ENCODE assay signal across 32 cellular contexts in the genomic region with DNA sequence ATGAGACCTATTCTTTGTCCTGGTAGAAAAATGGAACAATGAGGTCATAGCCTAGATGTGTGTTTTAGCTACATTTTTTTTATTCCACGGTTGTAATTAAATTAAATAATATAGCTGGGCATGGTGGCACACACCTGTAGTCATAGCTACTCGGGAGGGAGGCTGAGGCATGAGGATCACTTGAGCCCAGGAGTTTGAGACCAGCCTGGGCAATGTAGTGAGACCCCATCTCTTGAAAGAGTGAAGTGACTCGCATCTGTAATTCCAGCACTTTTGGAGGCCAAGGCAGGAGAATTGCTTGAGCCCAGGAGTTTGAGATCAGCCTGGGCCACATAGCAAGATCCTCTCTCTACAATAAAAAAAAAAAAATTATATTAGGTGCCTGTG. TPM values are rescaled to one million over a fixed set of nuclear protein-coding genes. Genes with fewer than 3 reads are reported as not detected.
A peak's percentile ranks its signal among the peaks of the same experiment; 100 is the strongest.
DNase-seq lines count a peak whose midpoint lies in the region; ATAC-seq, FAIRE-seq and TF ChIP-seq lines count a peak whose summit lies in the region.
"Had no signal": no experiment of that assay in that cellular context is flagged by ENCODE, and none has a peak within 500 bp of the region (broad histone marks: within the 10 kb centered on the region; RNA-seq: fewer than 3 reads in every experiment).

No MANE protein-coding gene starts in this region.

- in situ Hi-C loops in IMR-90 (cut with MboI; ENCODE audit: low sequenced_read_pairs) = no loop called here

- H4K8ac ChIP-seq in IMR-90 (ENCODE audit: low read depth in 2 of 2, low read length in 2 of 2) = no peak overlapping the region

- no peak overlapping the region for H2BK5ac ChIP-seq in IMR-90 (ENCODE audit: low read depth, low read length, poor library complexity, severe bottlenecking)

- no peak overlapping the region for H3K14ac ChIP-seq in IMR-90 (replicated peaks; ENCODE audit: low read depth, low read length)

- 74% methylated on average over 3 of the region's 3 CpGs for WGBS in A549 (ENCODE audit: missing lambda C conversion rate)
- 100% methylated on average over 1 of the region's 3 CpGs; no CpG with 5 or more reads in 1 of the 2 experiments for WGBS in IMR-90 (ENCODE audit: extremely low coverage in 2 of 2, insufficient read length in 1 of 2), 2 experiments
- WGBS in adipose tissue, 3 donors = 85 to 91% (median 88%) methylated on average over 3 of the region's 3 CpGs

- H2AK5ac ChIP-seq in IMR-90 (ENCODE audit: low read depth, low read length) = peak overlapping the region; percentile 66

- intact Hi-C loops in IMR-90 (cut with micrococcal nuclease) = no loop called here

- no peak overlapping the region for H3K23ac ChIP-seq in IMR-90 (ENCODE audit: low read depth, low read length)

- TF ChIP-seq EP300 in A549 (IDR thresholded peaks at IDR 0.05) = no peak

- BruUV-seq in IMR-90 (replicated peaks; lab: Mats Ljungman, UMichigan) = no TSS peak

- H3K4me2 ChIP-seq in A549 = 0 out of 3 replicates have a peak overlapping the region, but pooled peaks have one; percentile 2
- H3K4me2 ChIP-seq in IMR-90 (ENCODE audit: low read depth, low read length) = no peak overlapping the region
- H3K4me2 ChIP-seq: BLaER1 had no signal

- no peak for TF ChIP-seq CTCF in A549 (IDR thresholded peaks at IDR 0.05)
- no peak for TF ChIP-seq CTCF in IMR-90 (conservative IDR thresholded peaks at IDR 0.05; ENCODE audit: low read depth, low read length)
- TF ChIP-seq CTCF in neutrophil (IDR thresholded peaks at IDR 0.05) = no peak

- H2BK15ac ChIP-seq in IMR-90 (ENCODE audit: low read depth, low read length) = no peak overlapping the region

- H2BK20ac ChIP-seq in IMR-90 (ENCODE audit: low read depth, low read length) = no peak overlapping the region

- no peak overlapping the region for H2AK9ac ChIP-seq in IMR-90 (replicated peaks; ENCODE audit: low read depth, low read length, poor library complexity)

- no peaks in the 10 kb centered on the region for H3K27me3 ChIP-seq in IMR-90 (ENCODE audit: control insufficient read depth, insufficient read depth, low read length)
- no peaks in the 10 kb centered on the region for H3K27me3 ChIP-seq in neutrophil
- H3K27me3 ChIP-seq: BLaER1, MG63 had no signal

- TF ChIP-seq RAD21 in A549 (conservative IDR thresholded peaks at IDR 0.05 in 1 of 2, IDR thresholded peaks at IDR 0.05 in 1 of 2) = no peak
- no peak for TF ChIP-seq RAD21 in IMR-90 (IDR thresholded peaks at IDR 0.05; ENCODE audit: low read length)

- H3K4ac ChIP-seq in IMR-90 (ENCODE audit: low read depth, low read length) = no peak overlapping the region

- TF ChIP-seq POLR2A in A549 (IDR thresholded peaks at IDR 0.05; ENCODE audit: low read length) = no peak
- TF ChIP-seq POLR2A in IMR-90 (IDR thresholded peaks at IDR 0.05; ENCODE audit: low read depth, low read length) = no peak
- TF ChIP-seq POLR2A in H54 (IDR thresholded peaks at IDR 0.05; ENCODE audit: low read depth, low read length) = no peak

- no peaks in the 10 kb centered on the region; the same call in 1 of the 2 replicates for H3K9me1 ChIP-seq in IMR-90 (ENCODE audit: insufficient read depth, low read length)

- no peak overlapping the region for H3K56ac ChIP-seq in IMR-90 (ENCODE audit: extremely low read depth, insufficient read depth, low read length)

- H4K5ac ChIP-seq in IMR-90 (ENCODE audit: low read depth, low read length) = no peak overlapping the region

- H3K9me3 ChIP-seq in A549 (no peaks in the 10 kb centered on the region), IMR-90 (ENCODE audit: control insufficient read depth, insufficient read depth, low read length) (peaks cover 3% of the 10 kb centered on the region; the same call in 1 of the 2 replicates), neutrophil (no peaks in the 10 kb centered on the region)

- peaks cover 44% of the 10 kb centered on the region for H3K4me1 ChIP-seq in A549
- no peaks in the 10 kb centered on the region for H3K4me1 ChIP-seq in IMR-90 (ENCODE audit: control insufficient read depth, insufficient read depth, low read length)
- peaks cover 70 to 83% of the 10 kb centered on the region in 2 experiments for H3K4me1 ChIP-seq in neutrophil (ENCODE audit: control insufficient read depth in 1 of 2, insufficient read depth in 1 of 2, low read depth in 1 of 2, low read length in 1 of 2)

- H4K20me1 ChIP-seq in IMR-90 (ENCODE audit: insufficient read depth, low read length) = no peaks in the 10 kb centered on the region
- H4K20me1 ChIP-seq: BLaER1 had no signal

- H4K91ac ChIP-seq in IMR-90 (ENCODE audit: insufficient read depth, low read depth, low read length) = no peak overlapping the region

- no peak for DNase-seq in A549 (ENCODE audit: low read depth in 1 of 2, low spot score in 1 of 2)
- DNase-seq in IMR-90 = no peak
- DNase-seq in substantia nigra (lab: John Stamatoyannopoulos, UW) = no peak
- no peak for DNase-seq in A172 (ENCODE audit: low spot score)
- no peak for DNase-seq in H54 (ENCODE audit: insufficient read length, low spot score)
- DNase-seq: 8988T, COR-L47, DMS 273 treated with DMSO at 0.1 percent for 48 hours, DMS79, GDM1, GOT3, KG1, MG63, NCI-H1105 treated with DMSO at 0.1 percent for 48 hours, NCI-H146, NCI-H2029, NCI-H446, NCI-H524 treated with DMSO at 0.1 percent for 48 hours, NCI-H774, PC-3, RPMI8226, SIG-M5 had no signal

- dilution Hi-C loops in IMR-90 (cut with HindIII; ENCODE audit: low sequenced_read_pairs, unreplicated experiment) = no loop called here

- H3K79me1 ChIP-seq in IMR-90 (ENCODE audit: low read depth in 1 of 2, low read length in 2 of 2) = no peaks in the 10 kb centered on the region

- no peak overlapping the region for H2AFZ ChIP-seq in IMR-90 (replicated peaks; ENCODE audit: low read length, poor library complexity)

- H3K4me3 ChIP-seq in A549 = no peak overlapping the region
- no peak overlapping the region for H3K4me3 ChIP-seq in IMR-90 (ENCODE audit: insufficient read depth, low read depth, low read length)
- peak overlapping the region in 1 of 2 experiments; percentile 48 for H3K4me3 ChIP-seq in neutrophil (ENCODE audit: low read depth in 1 of 2, low read length in 1 of 2)
- H3K4me3 ChIP-seq: BLaER1, GM12878, MG63, SK-N-MC had no signal

- H3K18ac ChIP-seq in IMR-90 (ENCODE audit: low read depth, low read length) = no peak overlapping the region

- no peak overlapping the region for H2BK120ac ChIP-seq in IMR-90 (ENCODE audit: low read depth, low read length)

- no peak for FAIRE-seq in A549 (lab: Jason Lieb, UNC)
- FAIRE-seq in H54 (lab: Jason Lieb, UNC) = no peak
- FAIRE-seq: GM12878 had no signal

- ATAC-seq in A549 (no peak), IMR-90 (ENCODE audit: low read depth) (no peak), HG03378 (IDR thresholded peaks at IDR 0.05; ENCODE audit: unreplicated experiment) (no peak)
- ATAC-seq: GM12878, HCT116, PC-3 had no signal

- CTCF ChIA-PET in A549 (lab: Yijun Ruan, JAX) (interaction anchor here (0.9 to 48.5 kb wide), 9 partner anchors 12 to 189 kb away, joined by 4 to 1899 read pairs (median 16); partner anchors contain the start of gene BCL3), IMR-90 (lab: Yijun Ruan, JAX) (interaction anchor here (0.6 to 4.0 kb wide), 3 partner anchors 30 to 77 kb away, joined by 3 to 23 read pairs (median 5); no protein-coding TSS in a partner anchor)

- POLR2A ChIA-PET in A549 (lab: Yijun Ruan, JAX) = interaction anchor here (1.1 to 2.3 kb wide), 4 partner anchors 20 to 41 kb away, joined by 4 to 14 read pairs (median 6); no protein-coding TSS in a partner anchor
- POLR2A ChIA-PET in IMR-90 (lab: Charles Lee; ENCODE audit: unreplicated experiment) = no interaction called here

- H3K9ac ChIP-seq in IMR-90 (ENCODE audit: low read depth, low read length) = no peak overlapping the region
- H3K9ac ChIP-seq: BLaER1 had no signal

- peak overlapping the region; percentile 31 to 88; a peak in 5 of 6 replicates for H3K27ac ChIP-seq in A549
- no peak overlapping the region for H3K27ac ChIP-seq in IMR-90 (ENCODE audit: insufficient read depth, low read length)
- H3K27ac ChIP-seq in adipose tissue (ENCODE audit: low read depth, low read length) = peak overlapping the region; percentile 77
- peak overlapping the region; percentile 89 for H3K27ac ChIP-seq in neutrophil
- H3K27ac ChIP-seq in substantia nigra (ENCODE audit: low read depth, low read length, poor library complexity, severe bottlenecking) = no peak overlapping the region
- H3K27ac ChIP-seq: BLaER1, SK-N-MC had no signal

- H3K36me3 ChIP-seq in IMR-90 (ENCODE audit: control insufficient read depth, insufficient read depth, low read length) (0 out of 2 replicates have a peak, but pooled peaks cover 3% of the 10 kb centered on the region), neutrophil (peaks cover 6% of the 10 kb centered on the region)
- H3K36me3 ChIP-seq: BLaER1 had no signal

RNA-seq across cellular contexts. Expression of gene CBLC, which starts 11.7 kb away (rescaled TPM):
- polyA plus RNA-seq in A549 (2011; rRNA removed) (not detected in 2 replicates), A549 (2017; fragmentation: RNase III; extraction: RNeasy Plus Mini Kit Qiagen cat#74134 plus additional on column Dnase treatment) (not detected in 3 replicates), IMR-90 (2012; rRNA removed) (not detected in 2 replicates), adipose tissue (10 to 100 TPM in 1 of 3 donors, 1 to 10 TPM in 1, under 1 TPM in 1; 0.45 to 11.1 (median 2.0) TPM)
- polyA plus RNA-seq in A549 (2012; cell fraction: cytosol; rRNA removed) = 0.09 and 0.16 TPM in 2 replicates
- polyA plus RNA-seq in A549 (2012; cell fraction: nucleus; rRNA removed) = 0.16 and 0.21 TPM in 2 replicates
- polyA minus RNA-seq in A549 (2011; rRNA and poly(A)+ RNA removed) = 0.29 TPM in 1 of 2 replicates, not detected in the other
- total RNA-seq in IMR-90 (2012; rRNA removed) = not detected in 2 replicates
- 0.02 TPM in 1 of 2 replicates, not detected in the other for polyA plus RNA-seq in IMR-90 (2012; cell fraction: cytosol; rRNA removed)
- polyA plus RNA-seq in IMR-90 (2012; cell fraction: nucleus; rRNA removed; ENCODE audit: low replicate concordance) = 0.12 TPM in 1 of 2 replicates, not detected in the other
- not detected in 2 replicates for total RNA-seq in A172 (2014; rRNA removed; shearing (Covaris generic))
- total RNA-seq: CD4-positive, alpha-beta memory T cell; GM12878; HT1080 had no signal
- polyA plus RNA-seq: AG04450; CD4-positive, alpha-beta memory T cell; GM12878 had no signal

RNA-seq across cellular contexts. Expression of gene BCL3, which starts 17.4 kb away (rescaled TPM):
- polyA plus RNA-seq in A549 (2011; rRNA removed) (22.6 and 25.3 TPM in 2 replicates), A549 (2017; fragmentation: RNase III; extraction: RNeasy Plus Mini Kit Qiagen cat#74134 plus additional on column Dnase treatment) (49.6 to 80.7 TPM (median 72.1 TPM) in 3 replicates), IMR-90 (2012; rRNA removed) (24.1 and 26.0 TPM in 2 replicates), adipose tissue (100 to 1,000 TPM in 1 of 3 donors, 10 to 100 TPM in 2; 33.4 to 150 (median 97.6) TPM)
- polyA plus RNA-seq in A549 (2012; cell fraction: cytosol; rRNA removed) = 103 and 138 TPM in 2 replicates
- 302 and 387 TPM in 2 replicates for polyA plus RNA-seq in A549 (2012; cell fraction: nucleus; rRNA removed)
- 27.4 and 33.8 TPM in 2 replicates for polyA minus RNA-seq in A549 (2011; rRNA and poly(A)+ RNA removed)
- total RNA-seq in IMR-90 (2012; rRNA removed) = 1.6 and 1.9 TPM in 2 replicates
- 26.7 and 52.5 TPM in 2 replicates for polyA plus RNA-seq in IMR-90 (2012; cell fraction: cytosol; rRNA removed)
- polyA plus RNA-seq in IMR-90 (2012; cell fraction: nucleus; rRNA removed; ENCODE audit: low replicate concordance) = 76.1 and 110 TPM in 2 replicates
- 4.4 and 7.0 TPM in 2 replicates for total RNA-seq in A172 (2014; rRNA removed; shearing (Covaris generic))

RNA-seq across cellular contexts. Expression of gene BCAM, which starts 43.0 kb away (rescaled TPM):
- polyA plus RNA-seq in A549 (2011; rRNA removed) (15.2 and 18.4 TPM in 2 replicates), A549 (2017; fragmentation: RNase III; extraction: RNeasy Plus Mini Kit Qiagen cat#74134 plus additional on column Dnase treatment) (77.5 to 102 TPM (median 88.1 TPM) in 3 replicates), IMR-90 (2012; rRNA removed) (27.5 and 35.7 TPM in 2 replicates), adipose tissue (10 to 100 TPM; 23.8 to 66.5 (median 62.1) TPM)
- polyA plus RNA-seq in A549 (2012; cell fraction: cytosol; rRNA removed) = 62.2 and 88.1 TPM in 2 replicates
- polyA plus RNA-seq in A549 (2012; cell fraction: nucleus; rRNA removed) = 183 and 239 TPM in 2 replicates
- 8.1 and 25.5 TPM in 2 replicates for polyA minus RNA-seq in A549 (2011; rRNA and poly(A)+ RNA removed)
- 2.3 and 2.8 TPM in 2 replicates for total RNA-seq in IMR-90 (2012; rRNA removed)
- polyA plus RNA-seq in IMR-90 (2012; cell fraction: cytosol; rRNA removed) = 50.8 and 71.8 TPM in 2 replicates
- polyA plus RNA-seq in IMR-90 (2012; cell fraction: nucleus; rRNA removed; ENCODE audit: low replicate concordance) = 52.3 and 108 TPM in 2 replicates
- 8.2 and 11.2 TPM in 2 replicates for total RNA-seq in A172 (2014; rRNA removed; shearing (Covaris generic))
- total RNA-seq: CD4-positive, alpha-beta memory T cell had no signal
- polyA plus RNA-seq: CD4-positive, alpha-beta memory T cell had no signal

Comparison
In these comparisons a context has a peak if more than half of its experiments do, and no peak if none do; other contexts are left out.
1. H3K27ac ChIP-seq: peak in A549 (2 of 2), adipose tissue (single experiment) and neutrophil (single experiment); none in IMR-90 (single experiment) and substantia nigra (single experiment).